25 cellular contexts compared by ENCODE assay signal in genomic region chr1:98674075-98674781, GRCh38. TPM values are rescaled to one million over a fixed set of nuclear protein-coding genes. Genes with fewer than 3 reads are reported as not detected.
A peak's percentile ranks its signal among the peaks of the same experiment; 100 is the strongest.
DNase-seq lines count a peak whose midpoint lies in the region; ATAC-seq and TF ChIP-seq lines count a peak whose summit lies in the region.
"Had no signal": no experiment of that assay in that cellular context is flagged by ENCODE, and none has a peak within 500 bp of the region (broad histone marks: within the 10 kb centered on the region; RNA-seq: fewer than 3 reads in every experiment).

No MANE protein-coding gene starts in this region.

- ATAC-seq in GM19035 (IDR thresholded peaks at IDR 0.05; ENCODE audit: unreplicated experiment): no peak
- ATAC-seq: activated CD8-positive, alpha-beta T cell treated with anti-CD3 and anti-CD28 coated beads for 36 hours; gastrocnemius medialis had no signal

- in situ Hi-C loops in astrocyte of the spinal cord (cut with HindIII; ENCODE audit: low sequenced_read_pairs): no loop called here

- TF ChIP-seq CTCF in astrocyte of the spinal cord (IDR thresholded peaks at IDR 0.05; ENCODE audit: low read depth, low read length): no peak
- TF ChIP-seq CTCF in fibroblast of villous mesenchyme (IDR thresholded peaks at IDR 0.05; ENCODE audit: insufficient read depth, low read depth, low read length): no peak

- DNase-seq in AG20443 (ENCODE audit: low spot score): peak; percentile 32
- peak; percentile 47 for DNase-seq in HCEC 1CT
- DNase-seq in astrocyte of the spinal cord (ENCODE audit: low read depth, low spot score): peak; percentile 35
- DNase-seq in fibroblast of villous mesenchyme (ENCODE audit: low read depth): peak; percentile 37
- DNase-seq in DMS 273 (lab: John Stamatoyannopoulos, UW; ENCODE audit: unreplicated experiment): no peak
- DNase-seq in stimulated activated CD4-positive, alpha-beta T cell treated with anti-CD3 and anti-CD28 coated beads, Interleukin-2, amount 100 ng/mL, for 24 hours: no peak
- DNase-seq in NCI-H1436 (lab: John Stamatoyannopoulos, UW): no peak
- DNase-seq: activated CD8-positive, alpha-beta T cell treated with anti-CD3 and anti-CD28 coated beads for 36 hours; activated naive CD4-positive, alpha-beta T cell treated with anti-CD3 and anti-CD28 coated beads, Interleukin-2, amount 10 ng/mL, durations not matched to agents 7 days and 5 days; activated T-cell treated with anti-CD3 and anti-CD28 coated beads, Interleukin-2, amount 50 U/mL, for 1 hour; cortex of kidney; gastrocnemius medialis; GF-D8; GOT3; kidney; naive B cell; NCI-H1105; NCI-H524 treated with DMSO at 0.1 percent for 48 hours; occipital lobe; stimulated activated CD4-positive, alpha-beta T cell treated with anti-CD3 and anti-CD28 coated beads, Interleukin-12 subunit alpha, Interleukin-12 subunit beta, amount 100 ng/mL, for 4 hours; stimulated activated CD8-positive, alpha-beta memory T cell treated with anti-CD3 and anti-CD28 coated beads, Interleukin-4, amount 100 ng/mL, for 48 hours; substantia nigra; T1000 had no signal

- H3K4me3 ChIP-seq in astrocyte of the spinal cord (ENCODE audit: low read depth, low read length) (no peak overlapping the region), fibroblast of villous mesenchyme (ENCODE audit: low read depth, low read length) (no peak overlapping the region)
- H3K4me3 ChIP-seq: ascending aorta, gastrocnemius medialis had no signal

RNA-seq across cellular contexts. Expression of gene SNX7, which starts 12.7 kb away (rescaled TPM):
- total RNA-seq in fibroblast of villous mesenchyme: 51.2 and 52.7 TPM in 2 replicates
- total RNA-seq: activated CD8-positive, alpha-beta T cell treated with anti-CD3 and anti-CD28 coated beads for 36 hours had no signal

Comparison
In these comparisons a context has a peak if more than half of its experiments do, and no peak if none do; other contexts are left out.
1. DNase-seq: peak in AG20443 (single experiment), HCEC 1CT (single experiment), astrocyte of the spinal cord (single experiment) and fibroblast of villous mesenchyme (single experiment); none in DMS 273 (single experiment), stimulated activated CD4-positive, alpha-beta T cell treated with anti-CD3 and anti-CD28 coated beads, Interleukin-2, amount 100 ng/mL, for 24 hours (0 of 2) and NCI-H1436 (single experiment).